24 cellular contexts compared by ENCODE assay signal in genomic region chr12:65689508-65689907, GRCh38.
"Had no signal": no experiment of that assay in that cellular context is flagged by ENCODE, and none has a peak within 500 bp of the region (broad histone marks: within the 10 kb centered on the region; RNA-seq: fewer than 3 reads in every experiment).

No MANE protein-coding gene starts in this region.

- H3K27me3 ChIP-seq: stomach, suprapubic skin, testis, thyroid gland, tibial artery, tibial nerve, transverse colon, upper lobe of left lung, upper lobe of right lung, uterus, vagina had no signal

- H3K27ac ChIP-seq: stomach, suprapubic skin, testis, thoracic aorta, thyroid gland, tibial artery, tibial nerve, transverse colon, upper lobe of left lung, upper lobe of right lung, uterus, vagina had no signal

- H3K9me3 ChIP-seq: stomach, suprapubic skin, testis, thoracic aorta, thyroid gland, tibial artery, tibial nerve, transverse colon, upper lobe of left lung, upper lobe of right lung, uterus, vagina had no signal

- DNase-seq: stimulated activated CD4-positive, alpha-beta T cell treated with anti-CD3 and anti-CD28 coated beads, Interleukin-2, amount 100 ng/mL, for 48 hours; stimulated activated CD4-positive, alpha-beta T cell treated with anti-CD3 and anti-CD28 coated beads, Interleukin-4, amount 100 ng/mL, for 1 hour; stimulated activated CD4-positive, alpha-beta T cell treated with anti-CD3 and anti-CD28 coated beads, Interleukin-4, amount 100 ng/mL, for 24 hours; stimulated activated CD4-positive, alpha-beta T cell treated with anti-CD3 and anti-CD28 coated beads, Interleukin-4, amount 100 ng/mL, for 4 hours; stimulated activated CD8-positive, alpha-beta memory T cell treated with anti-CD3 and anti-CD28 coated beads, Interleukin-4, amount 100 ng/mL, for 48 hours; stimulated activated naive B cell treated with anti-CD40 and anti-IgM and Interleukin-4, amounts not matched to agents 10 μg/mL and 1 μg/mL and 100 μg/mL, for 72 hours; stimulated activated naive CD4-positive, alpha-beta T cell; stimulated activated naive CD4-positive, alpha-beta T cell treated with Interleukin-2 at 50 U/mL for 16 hours; stimulated activated naive CD8-positive, alpha-beta T cell treated with anti-CD3 and anti-CD28 coated beads, Interleukin-15, amount 100 ng/mL, for 72 hours; stimulated activated naive CD8-positive, alpha-beta T cell treated with anti-CD3 and anti-CD28 coated beads, Interleukin-15, Interleukin-2, amounts not matched to agents 100 U/mL and 50 U/mL, for 24 hours; stomach; substantia nigra; testis; thyroid gland; tibial artery; transverse colon; trophoblast cell; upper lobe of left lung; upper lobe of right lung; uterus had no signal

- H3K4me1 ChIP-seq: stomach, suprapubic skin, testis, thyroid gland, tibial artery, tibial nerve, transverse colon, upper lobe of left lung, upper lobe of right lung, uterus, vagina had no signal

- H3K4me3 ChIP-seq: stomach, suprapubic skin, testis, thoracic aorta, thyroid gland, tibial artery, tibial nerve, transverse colon, upper lobe of left lung, upper lobe of right lung, uterus, vagina had no signal

- H3K36me3 ChIP-seq: stomach, suprapubic skin, thoracic aorta, thyroid gland, tibial artery, tibial nerve, transverse colon, upper lobe of left lung, upper lobe of right lung, uterus, vagina had no signal
